ENCODE assay signal across 10 cellular contexts in genomic region chr10:99235469-99235871, GRCh38. TPM values are rescaled to one million over a fixed set of nuclear protein-coding genes. Genes with fewer than 3 reads are reported as not detected.
DNase-seq lines count a peak whose midpoint lies in the region; ATAC-seq, FAIRE-seq and TF ChIP-seq lines count a peak whose summit lies in the region.
"Had no signal": no experiment of that assay in that cellular context is flagged by ENCODE, and none has a peak within 500 bp of the region (broad histone marks: within the 10 kb centered on the region; RNA-seq: fewer than 3 reads in every experiment).

HPSE2 (minus strand) TSS chr10:99235852.

- H3K27me3 ChIP-seq in CD8-positive, alpha-beta memory T cell (ENCODE audit: insufficient read depth, low read length, poor library complexity, severe bottlenecking): peaks cover 33% of the 10 kb centered on the region
- peaks cover 2 to 71% (median 37%) of the 10 kb centered on the region in 3 donors for H3K27me3 ChIP-seq in psoas muscle (ENCODE audit: insufficient read depth in 3 of 3, low read length in 2 of 3)

- no peaks in the 10 kb centered on the region for H3K9me3 Mint-ChIP-seq in CD8-positive, alpha-beta memory T cell
- peaks cover 6% of the 10 kb centered on the region for H3K9me3 Mint-ChIP-seq in glutamatergic neuron (ENCODE audit: unreplicated experiment)

- in situ Hi-C loops in G401 (cut with HindIII; ENCODE audit: low sequenced_read_pairs): no loop called here

- peaks cover 54 to 77% of the 10 kb centered on the region in 2 donors for H3K27me3 Mint-ChIP-seq in CD8-positive, alpha-beta memory T cell
- peaks cover 27% of the 10 kb centered on the region for H3K27me3 Mint-ChIP-seq in glutamatergic neuron (ENCODE audit: unreplicated experiment)

- DNase-seq in CD8-positive, alpha-beta memory T cell: no peak
- peak; percentile 94 for DNase-seq in OCI-M1 (lab: John Stamatoyannopoulos, UW)
- DNase-seq in glutamatergic neuron: no peak
- no peak for DNase-seq in psoas muscle
- no peak for DNase-seq in AG08396 (ENCODE audit: low spot score)
- no peak for DNase-seq in NCI-H526 treated with DMSO at 0.1 percent for 48 hours (lab: John Stamatoyannopoulos, UW)
- DNase-seq in HTR-8/SVneo (ENCODE audit: insufficient read length, low spot score): no peak
- DNase-seq in G401 (ENCODE audit: low spot score): no peak
- DNase-seq: NCI-H69, posterior cingulate gyrus had no signal

- intact Hi-C loops in psoas muscle (cut with DNase I): no loop called here

- ATAC-seq in psoas muscle: no peak

- POLR2A ChIA-PET in CD8-positive, alpha-beta memory T cell (lab: Charles Lee): no interaction called here

- FAIRE-seq in HTR-8/SVneo (lab: Jason Lieb, UNC): no peak

- H3K27ac ChIP-seq in CD8-positive, alpha-beta memory T cell (ENCODE audit: low read depth, low read length): no peak within 1 kb of the TSS
- H3K27ac ChIP-seq in psoas muscle: no peak within 1 kb of the TSS

- peaks cover 17% of the 10 kb centered on the region for H3K4me1 ChIP-seq in CD8-positive, alpha-beta memory T cell (ENCODE audit: insufficient read depth, low read length)
- peaks cover 11% of the 10 kb centered on the region for H3K4me1 ChIP-seq in psoas muscle

- CTCF ChIA-PET in CD8-positive, alpha-beta memory T cell (lab: Charles Lee): no interaction called here

- H3K4me1 Mint-ChIP-seq in CD8-positive, alpha-beta memory T cell: peaks cover 17 to 45% (median 32%) of the 10 kb centered on the region in 3 donors
- peaks cover 15% of the 10 kb centered on the region for H3K4me1 Mint-ChIP-seq in glutamatergic neuron (ENCODE audit: low read depth, unreplicated experiment)

- H3K4me3 Mint-ChIP-seq in CD8-positive, alpha-beta memory T cell: peak within 1 kb of the TSS; percentile 25 to 85 (median 62)
- peak within 1 kb of the TSS; percentile 82 for H3K4me3 Mint-ChIP-seq in glutamatergic neuron (ENCODE audit: unreplicated experiment)

- H3K4me3 ChIP-seq in CD8-positive, alpha-beta memory T cell (ENCODE audit: low read length): peak within 1 kb of the TSS; percentile 39
- peak within 1 kb of the TSS; percentile 58 for H3K4me3 ChIP-seq in psoas muscle

- H3K36me3 ChIP-seq in CD8-positive, alpha-beta memory T cell (ENCODE audit: insufficient read depth, low read length): no peaks in the 10 kb centered on the region
- H3K36me3 ChIP-seq in psoas muscle (ENCODE audit: insufficient read depth in 1 of 2, low read depth in 1 of 2): no peaks in the 10 kb centered on the region

- no peaks in the 10 kb centered on the region for H3K36me3 Mint-ChIP-seq in CD8-positive, alpha-beta memory T cell
- H3K36me3 Mint-ChIP-seq in glutamatergic neuron (ENCODE audit: unreplicated experiment): no peaks in the 10 kb centered on the region

- H3K9me3 ChIP-seq in CD8-positive, alpha-beta memory T cell (ENCODE audit: low read length): no peaks in the 10 kb centered on the region
- no peaks in the 10 kb centered on the region for H3K9me3 ChIP-seq in psoas muscle

- 5 to 8% (median 6%) methylated on average over 8 of the region's 8 CpGs for WGBS in psoas muscle, 3 donors

- H3K27ac Mint-ChIP-seq in CD8-positive, alpha-beta memory T cell: peak within 1 kb of the TSS in 2 of 8 donors; percentile 24 to 50
- no peak within 1 kb of the TSS for H3K27ac Mint-ChIP-seq in glutamatergic neuron (ENCODE audit: unreplicated experiment)

- TF ChIP-seq CTCF in glutamatergic neuron (IDR thresholded peaks at IDR 0.05; ENCODE audit: partially characterized antibody, unreplicated experiment): no peak
- no peak for TF ChIP-seq CTCF in psoas muscle (IDR thresholded peaks at IDR 0.05)

RNA-seq across cellular contexts. Expression of gene HPSE2, which starts in this region (rescaled TPM):
- total RNA-seq in CD8-positive, alpha-beta memory T cell: under 1 TPM in 1 of 2 experiments, not detected in 1; 0.07 TPM
- polyA plus RNA-seq in CD8-positive, alpha-beta memory T cell: 1.2 TPM
- total RNA-seq in glutamatergic neuron (ENCODE audit: unreplicated experiment): not detected
- under 1 TPM in 1 of 4 donors, not detected in 3; 0.17 TPM for total RNA-seq in psoas muscle
- polyA plus RNA-seq in psoas muscle: under 1 TPM in 2 of 3 donors, not detected in 1; 0.01 to 0.03 TPM
- 0.12 and 0.61 TPM in 2 replicates for total RNA-seq in G401 (2014; rRNA removed; shearing (Covaris generic))
